In genomic region chr22:42577623-42578240, GRCh38 we compare ENCODE assay signal across 27 cellular contexts.
"Had no signal": no experiment of that assay in that cellular context is flagged by ENCODE, and none has a peak within 500 bp of the region (broad histone marks: within the 10 kb centered on the region; RNA-seq: fewer than 3 reads in every experiment).

No MANE protein-coding gene starts in this region.

- DNase-seq: hippocampal formation; left colon; left lung; lower lobe of right lung; mammary epithelial cell; mesenchymal stem cell; naive B cell; natural killer cell; nephron progenitor cell; nucleus accumbens; retina; right cardiac atrium; stimulated activated CD4-positive, alpha-beta T cell treated with anti-CD3 and anti-CD28 coated beads, Interleukin-12 subunit alpha, Interleukin-12 subunit beta, amount 100 ng/mL, for 4 hours; stimulated activated CD4-positive, alpha-beta T cell treated with anti-CD3 and anti-CD28 coated beads, Interleukin-15, amount 100 ng/mL, for 24 hours; stimulated activated CD4-positive, alpha-beta T cell treated with anti-CD3 and anti-CD28 coated beads, Interleukin-2, amount 100 ng/mL, for 24 hours; stimulated activated CD4-positive, alpha-beta T cell treated with anti-CD3 and anti-CD28 coated beads, Interleukin-4, amount 100 ng/mL, for 1 hour; stimulated activated naive CD4-positive, alpha-beta T cell; tibial artery; trophoblast cell; upper lobe of right lung had no signal

- H3K4me1 ChIP-seq: prostate gland had no signal

- H3K9me3 ChIP-seq: left lung, lower lobe of right lung, prostate gland, suprapubic skin, thoracic aorta, tibial artery, upper lobe of right lung had no signal

- H3K27me3 ChIP-seq: left lung, suprapubic skin, tibial artery, upper lobe of right lung had no signal

- H3K27ac ChIP-seq: left lung, lower lobe of right lung, prostate gland, skin epidermis, suprapubic skin, thoracic aorta, tibial artery, upper lobe of right lung had no signal

- FAIRE-seq: keratinocyte, urothelium cell line had no signal

- H3K4me3 ChIP-seq: left lung, lower lobe of right lung, prostate gland, skin epidermis, suprapubic skin, thoracic aorta, tibial artery, upper lobe of right lung had no signal

- H3K36me3 ChIP-seq: prostate gland had no signal

- ATAC-seq: left colon, left lung, lower lobe of right lung, natural killer cell, right cardiac atrium, sciatic nerve, upper lobe of right lung had no signal
